In genomic region chr1:201436461-201436860, GRCh38 we compare ENCODE assay signal across 12 cellular contexts. TPM values are rescaled to one million over a fixed set of nuclear protein-coding genes. Genes with fewer than 3 reads are reported as not detected.
DNase-seq lines count a peak whose midpoint lies in the region; ATAC-seq and TF ChIP-seq lines count a peak whose summit lies in the region.
"Had no signal": no experiment of that assay in that cellular context is flagged by ENCODE, and none has a peak within 500 bp of the region (broad histone marks: within the 10 kb centered on the region; RNA-seq: fewer than 3 reads in every experiment).

No MANE protein-coding gene starts in this region.

- H3K9me2 ChIP-seq in GM23338 (ENCODE audit: insufficient read depth), result no peaks in the 10 kb centered on the region
- H3K9me2 ChIP-seq in PC-3 (replicated peaks; ENCODE audit: low read length), result no peaks in the 10 kb centered on the region

- ATAC-seq in GM23338, result peak; percentile 98
- ATAC-seq in PC-3, result peak; percentile 57
- peak; percentile 64 for ATAC-seq in left cardiac atrium
- no peak for ATAC-seq in HG03139 (IDR thresholded peaks at IDR 0.05; ENCODE audit: unreplicated experiment)
- no peak for ATAC-seq in HG03045 (IDR thresholded peaks at IDR 0.05; ENCODE audit: unreplicated experiment)

- no peaks in the 10 kb centered on the region for H3K9me3 ChIP-seq in PC-3 (ENCODE audit: low read length)

- DNase-seq in AG08395 (ENCODE audit: low spot score), result peak; percentile 37
- DNase-seq in GM23338 (ENCODE audit: low spot score), result peak; percentile 78
- DNase-seq in PC-3, result peak; percentile 81
- no peak for DNase-seq in left cardiac atrium
- no peak for DNase-seq in DMS153 treated with DMSO at 0.1 percent for 48 hours (lab: John Stamatoyannopoulos, UW; ENCODE audit: unreplicated experiment)
- no peak for DNase-seq in activated CD4-positive, alpha-beta T cell treated with anti-CD3 and anti-CD28 coated beads, Interleukin-2, amount 10 ng/mL, durations not matched to agents 7 days and 5 days
- DNase-seq: foreskin melanocyte had no signal

- no peaks in the 10 kb centered on the region for H4K20me1 ChIP-seq in GM23338 (replicated peaks; ENCODE audit: insufficient read depth)
- no peaks in the 10 kb centered on the region for H4K20me1 ChIP-seq in PC-3 (ENCODE audit: low read length)

- H3K4me1 ChIP-seq in GM23338 (ENCODE audit: insufficient read depth) (peaks cover 5% of the 10 kb centered on the region), PC-3 (ENCODE audit: insufficient read depth, low read length) (peaks cover 21% of the 10 kb centered on the region)

- peaks cover 16% of the 10 kb centered on the region for H3K27me3 Mint-ChIP-seq in GM23338 (ENCODE audit: insufficient read depth, low read depth, poor library complexity)
- H3K27me3 Mint-ChIP-seq in activated CD4-positive, alpha-beta T cell treated with anti-CD3 and anti-CD28 coated beads, Interleukin-2, amount 10 ng/mL, durations not matched to agents 7 days and 5 days, result peaks cover 30% of the 10 kb centered on the region

- H3K9me3 Mint-ChIP-seq in GM23338, result no peaks in the 10 kb centered on the region
- no peaks in the 10 kb centered on the region for H3K9me3 Mint-ChIP-seq in activated CD4-positive, alpha-beta T cell treated with anti-CD3 and anti-CD28 coated beads, Interleukin-2, amount 10 ng/mL, durations not matched to agents 7 days and 5 days
- H3K9me3 Mint-ChIP-seq: activated CD8-positive, alpha-beta T cell treated with anti-CD3 and anti-CD28 coated beads for 36 hours; natural killer cell had no signal

- CTCF ChIA-PET in PC-3 (lab: Charles Lee), result interaction anchor here (0.8 to 2.0 kb wide), 8 partner anchors 11 to 147 kb away, joined by 5 to 64 read pairs (median 16); partner anchors contain the start of gene PHLDA3
- CTCF ChIA-PET in activated CD4-positive, alpha-beta T cell treated with anti-CD3 and anti-CD28 coated beads, Interleukin-2, amount 10 ng/mL, durations not matched to agents 7 days and 5 days (lab: Charles Lee), result interaction anchor here (1.3 to 2.6 kb wide), 4 partner anchors 11 to 76 kb away, joined by 3 to 21 read pairs (median 14); no protein-coding TSS in a partner anchor

- TF ChIP-seq CTCF in GM23338 (conservative IDR thresholded peaks at IDR 0.05; ENCODE audit: low read depth in 2 of 2) (peak; percentile 32 to 69), PC-3 (conservative IDR thresholded peaks at IDR 0.05; ENCODE audit: low read depth, low read length) (peak; percentile 79)

- H3K4me1 Mint-ChIP-seq in GM23338, result peaks cover 12% of the 10 kb centered on the region; the same call in 2 of the 3 replicates
- peaks cover 7% of the 10 kb centered on the region for H3K4me1 Mint-ChIP-seq in activated CD4-positive, alpha-beta T cell treated with anti-CD3 and anti-CD28 coated beads, Interleukin-2, amount 10 ng/mL, durations not matched to agents 7 days and 5 days

- H3K36me3 ChIP-seq in GM23338 (ENCODE audit: insufficient read depth) (no peaks in the 10 kb centered on the region), PC-3 (ENCODE audit: low read depth, low read length) (no peaks in the 10 kb centered on the region)
- H3K36me3 ChIP-seq: tibial nerve had no signal

- no peaks in the 10 kb centered on the region for H3K36me3 Mint-ChIP-seq in GM23338 (ENCODE audit: low read depth)
- no peaks in the 10 kb centered on the region for H3K36me3 Mint-ChIP-seq in activated CD4-positive, alpha-beta T cell treated with anti-CD3 and anti-CD28 coated beads, Interleukin-2, amount 10 ng/mL, durations not matched to agents 7 days and 5 days (ENCODE audit: low read depth)
- H3K36me3 Mint-ChIP-seq: natural killer cell had no signal

- no peak overlapping the region for H3K4me3 Mint-ChIP-seq in GM23338
- no peak overlapping the region for H3K4me3 Mint-ChIP-seq in activated CD4-positive, alpha-beta T cell treated with anti-CD3 and anti-CD28 coated beads, Interleukin-2, amount 10 ng/mL, durations not matched to agents 7 days and 5 days

- BruUV-seq in PC-3 (replicated peaks; lab: Mats Ljungman, UMichigan), result no TSS peak

- H3F3A ChIP-seq in GM23338 (replicated peaks; ENCODE audit: low read depth), result no peaks in the 10 kb centered on the region
- no peaks in the 10 kb centered on the region for H3F3A ChIP-seq in PC-3 (ENCODE audit: low read length, unreplicated experiment)

- H3K4me2 ChIP-seq in GM23338 (no peak overlapping the region), PC-3 (ENCODE audit: low read length) (peak overlapping the region; percentile 64)

- H3K79me2 ChIP-seq in GM23338 (replicated peaks; ENCODE audit: insufficient read depth) (no peaks in the 10 kb centered on the region), PC-3 (ENCODE audit: low read length) (no peaks in the 10 kb centered on the region)

- H3K27me3 ChIP-seq in GM23338 (ENCODE audit: insufficient read depth) (no peaks in the 10 kb centered on the region), PC-3 (ENCODE audit: low read length) (no peaks in the 10 kb centered on the region)
- H3K27me3 ChIP-seq: tibial nerve had no signal

- peak overlapping the region; percentile 1; the same call in 1 of the 2 replicates for H3K9ac ChIP-seq in PC-3 (ENCODE audit: low read length)

- POLR2A ChIA-PET in PC-3 (lab: Charles Lee; ENCODE audit: unreplicated experiment), result interaction anchor here (0.5 kb wide), 1 partner anchor 48 kb away, joined by 3 read pairs; no protein-coding TSS in a partner anchor
- POLR2A ChIA-PET in activated CD4-positive, alpha-beta T cell treated with anti-CD3 and anti-CD28 coated beads, Interleukin-2, amount 10 ng/mL, durations not matched to agents 7 days and 5 days (lab: Charles Lee), result no interaction called here

- H3K4me3 ChIP-seq in GM23338 (no peak overlapping the region), PC-3 (ENCODE audit: low read length) (no peak overlapping the region)
- H3K4me3 ChIP-seq: tibial nerve had no signal

- intact Hi-C loops in PC-3 (cut with micrococcal nuclease), result loop anchor here (1.0 kb wide), 1 partner anchor 77 kb away; no protein-coding TSS in a partner anchor
- intact Hi-C loops in left cardiac atrium (cut with DNase I), result no loop called here

- H3K27ac ChIP-seq in GM23338 (ENCODE audit: low read depth) (no peak overlapping the region), PC-3 (ENCODE audit: low read length) (peak overlapping the region; percentile 47)

- H2AFZ ChIP-seq in GM23338 (0 out of 2 replicates have a peak overlapping the region, but pooled peaks have one; percentile 8), PC-3 (ENCODE audit: low read length) (peak overlapping the region; percentile 60)

- H3K27ac Mint-ChIP-seq in GM23338, result no peak overlapping the region
- H3K27ac Mint-ChIP-seq in activated CD4-positive, alpha-beta T cell treated with anti-CD3 and anti-CD28 coated beads, Interleukin-2, amount 10 ng/mL, durations not matched to agents 7 days and 5 days, result no peak overlapping the region
- H3K27ac Mint-ChIP-seq: activated CD8-positive, alpha-beta T cell treated with anti-CD3 and anti-CD28 coated beads for 36 hours had no signal

TF ChIP-seq in GM23338, 12 proteins besides CTCF, POLR2A, EP300 and RAD21 (continues in another document):
- no peak for TF ChIP-seq NANOG (IDR thresholded peaks at IDR 0.05; ENCODE audit: borderline replicate concordance)
- TF ChIP-seq CREB1 (CRISPR knock-in tag; IDR thresholded peaks at IDR 0.05; ENCODE audit: low read depth), result no peak
- no peak for TF ChIP-seq STAT1 (IDR thresholded peaks at IDR 0.05; ENCODE audit: unreplicated experiment)
- TF ChIP-seq JUNB (IDR thresholded peaks at IDR 0.05; ENCODE audit: unreplicated experiment), result no peak

RNA-seq across cellular contexts. Expression of gene TNNI1, which starts 14.9 kb away (rescaled TPM):
- total RNA-seq in GM23338 (2014; rRNA removed; shearing (Covaris generic)), result not detected in 2 replicates
- 0.36 and 4.1 TPM in 2 replicates for polyA plus RNA-seq in GM23338 (2016; fragmentation: Nextera tagmentation; extraction: Ambion mirVana)
- not detected in 2 replicates for total RNA-seq in PC-3 (2014; rRNA removed)
- total RNA-seq in left cardiac atrium, result 10 to 100 TPM in 1 of 2 donors, 1 to 10 TPM in 1; 6.4 to 31.5 TPM
- total RNA-seq in activated CD4-positive, alpha-beta T cell treated with anti-CD3 and anti-CD28 coated beads, Interleukin-2, amount 10 ng/mL, durations not matched to agents 7 days and 5 days, result not detected
- total RNA-seq: activated CD8-positive, alpha-beta T cell treated with anti-CD3 and anti-CD28 coated beads for 36 hours had no signal

RNA-seq across cellular contexts. Expression of gene PHLDA3, which starts 32.5 kb away (rescaled TPM):
- total RNA-seq in GM23338 (2014; rRNA removed; shearing (Covaris generic)), result 87.4 and 111 TPM in 2 replicates
- 37.5 and 38.9 TPM in 2 replicates for polyA plus RNA-seq in GM23338 (2016; fragmentation: Nextera tagmentation; extraction: Ambion mirVana)
- total RNA-seq in PC-3 (2014; rRNA removed) (216 and 349 TPM in 2 replicates), left cardiac atrium (10 to 100 TPM; 39.9 to 48.5 TPM)
- total RNA-seq in activated CD4-positive, alpha-beta T cell treated with anti-CD3 and anti-CD28 coated beads, Interleukin-2, amount 10 ng/mL, durations not matched to agents 7 days and 5 days, result 10 to 100 TPM; 12.1 to 18.8 TPM

RNA-seq across cellular contexts. Expression of gene LAD1, which starts 37.3 kb away (rescaled TPM):
- 17.6 and 22.3 TPM in 2 replicates for total RNA-seq in GM23338 (2014; rRNA removed; shearing (Covaris generic))
- 18.0 and 18.9 TPM in 2 replicates for polyA plus RNA-seq in GM23338 (2016; fragmentation: Nextera tagmentation; extraction: Ambion mirVana)
- 310 and 381 TPM in 2 replicates for total RNA-seq in PC-3 (2014; rRNA removed)
- 1 to 10 TPM; 1.3 to 1.4 TPM for total RNA-seq in left cardiac atrium
- total RNA-seq in activated CD4-positive, alpha-beta T cell treated with anti-CD3 and anti-CD28 coated beads, Interleukin-2, amount 10 ng/mL, durations not matched to agents 7 days and 5 days, result not detected
- total RNA-seq: activated CD8-positive, alpha-beta T cell treated with anti-CD3 and anti-CD28 coated beads for 36 hours; tibial nerve had no signal

RNA-seq across cellular contexts. Expression of gene TNNT2, which starts 59.0 kb away (rescaled TPM):
- total RNA-seq in GM23338 (2014; rRNA removed; shearing (Covaris generic)), result 4.5 and 7.5 TPM in 2 replicates
- polyA plus RNA-seq in GM23338 (2016; fragmentation: Nextera tagmentation; extraction: Ambion mirVana), result 19.1 and 25.3 TPM in 2 replicates
- total RNA-seq in PC-3 (2014; rRNA removed), result 1.1 and 2.9 TPM in 2 replicates
- total RNA-seq in left cardiac atrium, result 1,000 to 10,000 TPM; 4,860 to 5,317 TPM
- not detected for total RNA-seq in activated CD4-positive, alpha-beta T cell treated with anti-CD3 and anti-CD28 coated beads, Interleukin-2, amount 10 ng/mL, durations not matched to agents 7 days and 5 days
- total RNA-seq: activated CD8-positive, alpha-beta T cell treated with anti-CD3 and anti-CD28 coated beads for 36 hours; natural killer cell had no signal

Comparison
In these comparisons a context has a peak if more than half of its experiments do, and no peak if none do; other contexts are left out.
1. DNase-seq: peak in AG08395 (single experiment), GM23338 (single experiment) and PC-3 (single experiment); none in left cardiac atrium (single experiment), DMS153 treated with DMSO at 0.1 percent for 48 hours (single experiment) and activated CD4-positive, alpha-beta T cell treated with anti-CD3 and anti-CD28 coated beads, Interleukin-2, amount 10 ng/mL, durations not matched to agents 7 days and 5 days (single experiment).
2. ATAC-seq: peak in GM23338 (single experiment), PC-3 (single experiment) and left cardiac atrium (2 of 2); none in HG03139 (single experiment) and HG03045 (single experiment).
3. RNA of gene LAD1, which starts 37.3 kb away (total RNA-seq): 310 to 381 TPM in PC-3; 17.6 to 22.3 TPM in GM23338, 1.3 to 1.4 TPM in left cardiac atrium and not detected in activated CD4-positive, alpha-beta T cell treated with anti-CD3 and anti-CD28 coated beads, Interleukin-2, amount 10 ng/mL, durations not matched to agents 7 days and 5 days; every median in the first group is over 10 times any median in the second.